ENCODE assay signal across 20 cellular contexts in the genomic region with DNA sequence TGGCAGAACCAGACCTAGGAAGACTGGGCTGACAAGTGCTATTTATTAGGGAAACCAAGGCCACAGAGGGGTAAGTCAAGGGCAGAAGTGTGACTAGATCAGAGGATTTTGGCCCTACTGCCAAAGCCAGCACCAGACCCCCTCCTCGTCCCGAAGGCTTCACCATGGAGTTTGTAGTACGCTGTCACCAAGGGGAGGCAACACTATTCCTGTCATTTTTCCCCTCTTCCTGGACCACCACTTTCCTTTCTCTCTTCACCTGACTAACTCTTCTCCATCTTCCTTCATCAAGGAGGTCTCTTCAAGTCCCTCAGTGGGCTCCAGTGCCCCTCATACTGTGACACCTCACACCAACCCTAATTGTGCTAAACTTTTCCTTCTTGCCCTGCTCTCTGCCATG.
"Had no signal": no experiment of that assay in that cellular context is flagged by ENCODE, and none has a peak within 500 bp of the region (broad histone marks: within the 10 kb centered on the region; RNA-seq: fewer than 3 reads in every experiment).

No MANE protein-coding gene starts in this region.

- H3K4me3 Mint-ChIP-seq: naive thymus-derived CD8-positive, alpha-beta T cell; nephron progenitor cell; stimulated activated naive B cell treated with anti-CD40 and anti-IgM and Interleukin-4, amounts not matched to agents 10 μg/mL and 1 μg/mL and 100 μg/mL, for 72 hours; stimulated activated naive CD8-positive, alpha-beta T cell treated with anti-CD3 and anti-CD28 coated beads, Interleukin-15, Interleukin-2, amounts not matched to agents 100 ng/mL and 50 ng/mL, for 24 hours had no signal

- H3K36me3 Mint-ChIP-seq: naive thymus-derived CD8-positive, alpha-beta T cell; stimulated activated naive B cell treated with anti-CD40 and anti-IgM and Interleukin-4, amounts not matched to agents 10 μg/mL and 1 μg/mL and 100 μg/mL, for 72 hours had no signal

- H3K27me3 Mint-ChIP-seq: stimulated activated naive B cell treated with anti-CD40 and anti-IgM and Interleukin-4, amounts not matched to agents 10 μg/mL and 1 μg/mL and 100 μg/mL, for 72 hours; stimulated activated naive CD8-positive, alpha-beta T cell treated with anti-CD3 and anti-CD28 coated beads, Interleukin-15, Interleukin-2, amounts not matched to agents 100 ng/mL and 50 ng/mL, for 24 hours had no signal

- H3K27ac ChIP-seq: dorsolateral prefrontal cortex, lower lobe of right lung, pancreas, right lobe of liver, thoracic aorta, transverse colon, upper lobe of right lung, vagina had no signal

- H3K27ac Mint-ChIP-seq: naive thymus-derived CD8-positive, alpha-beta T cell; nephron progenitor cell; stimulated activated naive B cell treated with anti-CD40 and anti-IgM and Interleukin-4, amounts not matched to agents 10 μg/mL and 1 μg/mL and 100 μg/mL, for 72 hours; stimulated activated naive CD8-positive, alpha-beta T cell treated with anti-CD3 and anti-CD28 coated beads, Interleukin-15, Interleukin-2, amounts not matched to agents 100 ng/mL and 50 ng/mL, for 24 hours had no signal

- H3K27me3 ChIP-seq: dorsolateral prefrontal cortex, pancreas, right lobe of liver, transverse colon, upper lobe of right lung, vagina had no signal

- H3K4me1 ChIP-seq: lower lobe of right lung, pancreas, right lobe of liver, transverse colon, upper lobe of right lung, vagina had no signal

- H3K4me1 Mint-ChIP-seq: naive thymus-derived CD8-positive, alpha-beta T cell; stimulated activated naive B cell treated with anti-CD40 and anti-IgM and Interleukin-4, amounts not matched to agents 10 μg/mL and 1 μg/mL and 100 μg/mL, for 72 hours had no signal

- H3K36me3 ChIP-seq: lower lobe of right lung, pancreas, right lobe of liver, transverse colon, upper lobe of right lung, vagina had no signal

- DNase-seq: dorsolateral prefrontal cortex; effector CD4-positive, alpha-beta T cell; left ventricle myocardium superior; lower lobe of right lung; naive thymus-derived CD8-positive, alpha-beta T cell; nephron progenitor cell; nucleus accumbens; pancreas; right lobe of liver; small intestine; stimulated activated CD4-positive, alpha-beta T cell treated with anti-CD3 and anti-CD28 coated beads, Interleukin-15, amount 100 ng/mL, for 24 hours; stimulated activated CD4-positive, alpha-beta T cell treated with anti-CD3 and anti-CD28 coated beads, Interleukin-2, amount 100 ng/mL, for 48 hours; stimulated activated naive B cell treated with anti-CD40 and anti-IgM and Interleukin-4, amounts not matched to agents 10 μg/mL and 1 μg/mL and 100 μg/mL, for 72 hours; transverse colon; upper lobe of right lung had no signal

- H3K4me3 ChIP-seq: dorsolateral prefrontal cortex, lower lobe of right lung, pancreas, right lobe of liver, thoracic aorta, transverse colon, upper lobe of right lung, vagina had no signal

- H3K9me3 Mint-ChIP-seq: nephron progenitor cell; stimulated activated naive B cell treated with anti-CD40 and anti-IgM and Interleukin-4, amounts not matched to agents 10 μg/mL and 1 μg/mL and 100 μg/mL, for 72 hours; stimulated activated naive CD8-positive, alpha-beta T cell treated with anti-CD3 and anti-CD28 coated beads, Interleukin-15, Interleukin-2, amounts not matched to agents 100 ng/mL and 50 ng/mL, for 24 hours had no signal

- H3K9me3 ChIP-seq: lower lobe of right lung, pancreas, right lobe of liver, thoracic aorta, transverse colon, upper lobe of right lung, vagina had no signal

- FAIRE-seq: frontal cortex, keratinocyte, pancreas, small intestine had no signal
